Comparison of ENCODE assay signal across 8 cellular contexts in the genomic region with DNA sequence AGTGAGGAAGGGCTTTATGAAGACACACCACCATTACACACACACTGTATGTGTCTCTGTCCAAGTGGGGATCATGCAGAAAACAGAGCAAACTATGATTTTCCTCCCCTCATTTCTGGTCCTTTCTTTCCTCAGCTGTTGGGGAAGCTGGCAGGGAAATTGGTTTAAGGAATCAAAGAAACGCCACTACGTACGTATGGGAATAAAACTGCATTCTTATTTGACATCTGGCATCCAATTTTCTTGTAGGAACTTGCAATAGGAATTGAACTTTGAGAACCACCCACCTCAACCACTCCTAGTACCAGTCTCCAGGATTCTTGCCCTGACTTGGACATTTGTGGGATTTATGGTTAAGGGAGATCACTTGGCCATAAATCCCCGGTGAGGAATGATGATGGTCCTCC.
A peak's percentile ranks its signal among the peaks of the same experiment; 100 is the strongest.
DNase-seq lines count a peak whose midpoint lies in the region; ATAC-seq and TF ChIP-seq lines count a peak whose summit lies in the region.

No MANE protein-coding gene starts in this region.

- CTCF ChIA-PET in CD4-positive, alpha-beta memory T cell (lab: Charles Lee; ENCODE audit: partially characterized antibody), result no interaction called here
- CTCF ChIA-PET in Panc1 (lab: Charles Lee), result no interaction called here

- H3K27me3 ChIP-seq in CD4-positive, alpha-beta memory T cell (ENCODE audit: insufficient read depth, low read length), result no peaks in the 10 kb centered on the region
- H3K27me3 ChIP-seq in Panc1 (ENCODE audit: control insufficient read depth, insufficient read depth, low read length) (peaks cover 27% of the 10 kb centered on the region), fibroblast of lung (ENCODE audit: control insufficient read depth, insufficient read depth, low read length) (peaks cover 7% of the 10 kb centered on the region), osteoblast (ENCODE audit: insufficient read depth, low read length) (peaks cover 26% of the 10 kb centered on the region)

- peak overlapping the region; percentile 26 for H3K9ac ChIP-seq in fibroblast of lung (ENCODE audit: insufficient read depth, low read length)

- no peaks in the 10 kb centered on the region for H3K9me3 ChIP-seq in CD4-positive, alpha-beta memory T cell (ENCODE audit: control insufficient read depth in 1 of 2, low read length in 2 of 2)
- H3K9me3 ChIP-seq in Panc1 (ENCODE audit: control insufficient read depth, insufficient read depth, low read depth, low read length) (no peaks in the 10 kb centered on the region), fibroblast of lung (ENCODE audit: control insufficient read depth, insufficient read depth, low read depth, low read length) (no peaks in the 10 kb centered on the region), osteoblast (ENCODE audit: low read depth, low read length) (no peaks in the 10 kb centered on the region)

- intact Hi-C loops in CD4-positive, alpha-beta memory T cell (cut with micrococcal nuclease), result no loop called here
- intact Hi-C loops in Panc1 (cut with micrococcal nuclease; ENCODE audit: unreplicated experiment), result no loop called here

- H3K27ac Mint-ChIP-seq in CD4-positive, alpha-beta memory T cell, result no peak overlapping the region
- H3K27ac Mint-ChIP-seq in immature natural killer cell, result no peak overlapping the region

- H3K36me3 ChIP-seq in CD4-positive, alpha-beta memory T cell (ENCODE audit: insufficient read depth, low read length), result no peaks in the 10 kb centered on the region
- no peaks in the 10 kb centered on the region for H3K36me3 ChIP-seq in Panc1 (ENCODE audit: control insufficient read depth, insufficient read depth, low read length)
- H3K36me3 ChIP-seq in fibroblast of lung (ENCODE audit: control insufficient read depth, insufficient read depth, low read length), result no peaks in the 10 kb centered on the region
- H3K36me3 ChIP-seq in osteoblast (ENCODE audit: insufficient read depth, low read length), result no peaks in the 10 kb centered on the region

- in situ Hi-C loops in Panc1 (cut with HindIII; ENCODE audit: low pct_unique_long_range_greater_than_20kb, low sequenced_read_pairs), result no loop called here

- H3K4me2 ChIP-seq in fibroblast of lung (ENCODE audit: extremely low read depth, insufficient read depth, low read length) (peak overlapping the region; percentile 93), osteoblast (ENCODE audit: insufficient read depth, low read length) (peak overlapping the region; percentile 98)

- POLR2A ChIA-PET in CD4-positive, alpha-beta memory T cell (lab: Charles Lee; ENCODE audit: partially characterized antibody), result no interaction called here
- POLR2A ChIA-PET in Panc1 (lab: Charles Lee), result no interaction called here

- BruUV-seq in Panc1 (replicated peaks; lab: Mats Ljungman, UMichigan), result no TSS peak

- H3K9me3 Mint-ChIP-seq in CD4-positive, alpha-beta memory T cell, result peaks cover 0 to 2% (median 0%) of the 10 kb centered on the region in 8 donors
- peaks cover 0 to 4% (median 0%) of the 10 kb centered on the region in 6 donors for H3K9me3 Mint-ChIP-seq in immature natural killer cell

- no peaks in the 10 kb centered on the region for H3K4me1 ChIP-seq in CD4-positive, alpha-beta memory T cell (ENCODE audit: insufficient read depth, low read length)
- H3K4me1 ChIP-seq in Panc1 (ENCODE audit: control insufficient read depth, insufficient read depth, low read length), result peaks cover 3% of the 10 kb centered on the region; the same call in 1 of the 2 replicates
- peaks cover 6% of the 10 kb centered on the region for H3K4me1 ChIP-seq in fibroblast of lung (ENCODE audit: control insufficient read depth, extremely low read depth, insufficient read depth, low read length)
- peaks cover 14% of the 10 kb centered on the region for H3K4me1 ChIP-seq in osteoblast (ENCODE audit: insufficient read depth, low read length)

- peaks cover 27 to 34% of the 10 kb centered on the region in 2 donors for H3K27me3 Mint-ChIP-seq in CD4-positive, alpha-beta memory T cell
- peaks cover 6 to 11% (median 10%) of the 10 kb centered on the region in 3 donors for H3K27me3 Mint-ChIP-seq in immature natural killer cell (ENCODE audit: low read depth in 3 of 3)

- H2AFZ ChIP-seq in fibroblast of lung (ENCODE audit: low read length), result peak overlapping the region; percentile 79
- peak overlapping the region; percentile 94 for H2AFZ ChIP-seq in osteoblast (ENCODE audit: low read length)

- no peak overlapping the region for H3K4me3 ChIP-seq in CD4-positive, alpha-beta memory T cell (ENCODE audit: low read length in 2 of 2)
- peak overlapping the region; percentile 38 to 83 for H3K4me3 ChIP-seq in Panc1 (ENCODE audit: low read depth in 2 of 2, low read length in 2 of 2)
- peak overlapping the region; percentile 41 to 95 (median 54) for H3K4me3 ChIP-seq in fibroblast of lung (replicated peaks in 1 of 4; ENCODE audit: control extremely low read depth in 1 of 4, insufficient read depth in 1 of 4, low read depth in 3 of 4, low read length in 4 of 4)
- H3K4me3 ChIP-seq in osteoblast (ENCODE audit: insufficient read depth, low read length), result peak overlapping the region; percentile 77

- H3K4me3 Mint-ChIP-seq in CD4-positive, alpha-beta memory T cell, result peak overlapping the region in 5 of 8 donors; percentile 18 to 75 (median 55)
- H3K4me3 Mint-ChIP-seq in immature natural killer cell, result peak overlapping the region in 1 of 5 donors; percentile 30

- DNase-seq in CD4-positive, alpha-beta memory T cell, result no peak
- DNase-seq in Panc1 (ENCODE audit: low read depth, low spot score) (no peak), fibroblast of lung (ENCODE audit: low read depth in 2 of 2) (no peak), osteoblast (ENCODE audit: insufficient read length, low spot score, missing footprints) (no peak), RKO (ENCODE audit: low spot score) (no peak), immature natural killer cell (no peak)
- DNase-seq in activated CD4-positive, alpha-beta T cell treated with anti-CD3 and anti-CD28 coated beads for 48 hours, result no peak

- H3K79me2 ChIP-seq in fibroblast of lung (ENCODE audit: control insufficient read depth, insufficient read depth, low read length) (no peaks in the 10 kb centered on the region), osteoblast (ENCODE audit: insufficient read depth, low read length) (no peaks in the 10 kb centered on the region)

- H3K27ac ChIP-seq in CD4-positive, alpha-beta memory T cell (ENCODE audit: low read depth, low read length), result no peak overlapping the region
- H3K27ac ChIP-seq in Panc1 (ENCODE audit: low read length), result no peak overlapping the region
- no peak overlapping the region for H3K27ac ChIP-seq in fibroblast of lung (ENCODE audit: insufficient read depth, low read length)
- no peak overlapping the region for H3K27ac ChIP-seq in osteoblast (ENCODE audit: low read depth, low read length)

- H3K4me1 Mint-ChIP-seq in CD4-positive, alpha-beta memory T cell, result peaks cover 0 to 9% (median 4%) of the 10 kb centered on the region in 4 donors
- H3K4me1 Mint-ChIP-seq in immature natural killer cell, result peaks cover 2 to 6% of the 10 kb centered on the region in 2 donors

- ATAC-seq in Panc1 (0 out of 2 replicates have a peak, but pooled peaks have one; percentile 20), HG03432 (IDR thresholded peaks at IDR 0.05; ENCODE audit: unreplicated experiment) (no peak)

- H3K36me3 Mint-ChIP-seq in CD4-positive, alpha-beta memory T cell, result no peaks in the 10 kb centered on the region
- no peaks in the 10 kb centered on the region for H3K36me3 Mint-ChIP-seq in immature natural killer cell

- no peaks in the 10 kb centered on the region for H4K20me1 ChIP-seq in fibroblast of lung (ENCODE audit: control insufficient read depth, extremely low read depth, insufficient read depth, low read length)
- no peaks in the 10 kb centered on the region for H4K20me1 ChIP-seq in osteoblast (ENCODE audit: insufficient read depth, low read length)

- TF ChIP-seq CTCF in Panc1 (IDR thresholded peaks at IDR 0.05) (no peak), fibroblast of lung (conservative IDR thresholded peaks at IDR 0.05 in 1 of 2, IDR thresholded peaks at IDR 0.05 in 1 of 2; ENCODE audit: low read depth in 1 of 2, low read length in 2 of 2) (no peak), osteoblast (IDR thresholded peaks at IDR 0.05; ENCODE audit: extremely low read depth, low read depth, low read length) (no peak)

Comparison
In these comparisons a context has a peak if more than half of its experiments do, and no peak if none do; other contexts are left out.
1. H3K4me3 ChIP-seq: peak in Panc1 (2 of 2), fibroblast of lung (4 of 4) and osteoblast (single experiment); none in CD4-positive, alpha-beta memory T cell (0 of 2).